In the genomic region with DNA sequence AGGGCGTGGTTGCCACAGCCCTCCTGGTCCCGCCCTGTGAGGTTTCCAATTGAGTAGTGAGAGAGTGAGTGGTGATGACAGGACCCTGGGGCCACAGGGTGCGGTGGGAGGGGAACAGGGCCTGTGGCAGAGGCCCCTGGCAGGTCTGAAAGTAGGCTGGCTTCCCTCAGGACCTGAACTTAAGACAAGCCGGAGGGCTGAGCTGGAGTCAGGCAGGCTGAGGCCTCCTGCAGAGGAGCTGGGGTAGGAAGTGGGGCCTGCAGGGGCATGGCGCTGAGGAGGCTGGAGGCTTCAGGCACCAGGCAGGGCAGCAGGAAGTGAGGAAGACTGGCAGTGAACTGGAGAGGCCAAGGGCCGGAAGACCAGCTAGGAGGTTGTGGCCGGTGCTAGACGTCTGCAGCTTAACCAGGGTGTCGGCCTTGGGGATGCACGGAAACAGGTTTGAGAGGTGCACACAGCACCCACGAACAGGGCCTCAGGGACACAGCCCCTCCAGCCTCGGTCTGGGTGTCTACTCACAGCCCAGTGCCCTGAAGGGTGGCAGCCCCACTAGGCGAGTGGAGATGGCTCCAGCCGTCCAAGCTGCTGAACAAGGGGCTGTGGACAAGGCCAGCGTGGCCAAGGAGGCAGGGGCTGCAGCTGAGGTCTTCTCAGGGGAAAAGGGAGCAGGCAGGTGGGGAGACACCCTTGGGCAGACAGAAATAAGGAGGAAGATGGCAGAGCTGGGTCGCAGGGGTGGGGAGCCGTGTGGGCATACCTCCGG, we compare ENCODE assay signal across 1 cellular context.
TF ChIP-seq lines count a peak whose summit lies in the region.

No MANE protein-coding gene starts in this region.

TF ChIP-seq in H1, 55 proteins besides CTCF, POLR2A, EP300 and RAD21:
- TF ChIP-seq BCL11A (IDR thresholded peaks at IDR 0.05; ENCODE audit: low read depth in 2 of 2, low read length in 2 of 2) (no peak), JUND (IDR thresholded peaks at IDR 0.05; ENCODE audit: low read length) (no peak), NANOG (IDR thresholded peaks at IDR 0.05; ENCODE audit: insufficient read depth, low read depth, low read length, poor library complexity, severe bottlenecking) (no peak), SP4 (IDR thresholded peaks at IDR 0.05; ENCODE audit: low read length) (no peak), KDM5A (IDR thresholded peaks at IDR 0.05; ENCODE audit: low read length) (no peak), MAFK (IDR thresholded peaks at IDR 0.05; ENCODE audit: low read depth, low read length) (no peak), TAF7 (optimal IDR thresholded peaks at IDR 0.05; ENCODE audit: borderline replicate concordance, low read depth, low read length) (no peak), SIX5 (IDR thresholded peaks at IDR 0.05; ENCODE audit: low read depth, low read length) (no peak), SP1 (IDR thresholded peaks at IDR 0.05; ENCODE audit: low read depth, low read length) (no peak), EGR1 (IDR thresholded peaks at IDR 0.05; ENCODE audit: borderline replicate concordance, low read depth, low read length) (no peak), TBP (IDR thresholded peaks at IDR 0.05; ENCODE audit: low read depth, low read length) (no peak)
